11 cellular contexts compared by ENCODE assay signal in genomic region chr1:202056644-202057334, GRCh38. TPM values are rescaled to one million over a fixed set of nuclear protein-coding genes. Genes with fewer than 3 reads are reported as not detected.
DNase-seq lines count a peak whose midpoint lies in the region; ATAC-seq and TF ChIP-seq lines count a peak whose summit lies in the region.
"Had no signal": no experiment of that assay in that cellular context is flagged by ENCODE, and none has a peak within 500 bp of the region (broad histone marks: within the 10 kb centered on the region; RNA-seq: fewer than 3 reads in every experiment).

No MANE protein-coding gene starts in this region.

- ATAC-seq in GM19035 (IDR thresholded peaks at IDR 0.05; ENCODE audit: unreplicated experiment), result no peak

- CTCF ChIA-PET in mammary epithelial cell (lab: Charles Lee; ENCODE audit: low non-redundant PET), result no interaction called here

- no peaks in the 10 kb centered on the region for H3K36me3 Mint-ChIP-seq in nephron progenitor cell (ENCODE audit: low read depth)

- peak overlapping the region; percentile 32 for H3K27ac Mint-ChIP-seq in nephron progenitor cell

- H3K4me1 Mint-ChIP-seq in nephron progenitor cell, result peaks cover 21% of the 10 kb centered on the region

- peak overlapping the region; percentile 73 for H3K9ac ChIP-seq in mammary epithelial cell (ENCODE audit: insufficient read depth, low read length)

- no peak overlapping the region for H3K4me3 Mint-ChIP-seq in nephron progenitor cell

- H3K9me3 Mint-ChIP-seq in nephron progenitor cell, result no peaks in the 10 kb centered on the region

- H4K20me1 ChIP-seq in mammary epithelial cell (ENCODE audit: insufficient read depth, low read length), result no peaks in the 10 kb centered on the region

- no peaks in the 10 kb centered on the region for H3K27me3 ChIP-seq in mammary epithelial cell (ENCODE audit: insufficient read depth, low read length)

- in situ Hi-C loops in mammary epithelial cell (cut with MboI; ENCODE audit: low sequenced_read_pairs in 2 of 2), result no loop called here

- H3K79me2 ChIP-seq in mammary epithelial cell (ENCODE audit: insufficient read depth, low read length), result no peaks in the 10 kb centered on the region

- peak overlapping the region; percentile 92 for H3K27ac ChIP-seq in mammary epithelial cell (ENCODE audit: insufficient read depth, low read depth, low read length)
- H3K27ac ChIP-seq in coronary artery, result no peak overlapping the region

- dilution Hi-C loops in mammary epithelial cell (cut with HindIII; ENCODE audit: low sequenced_read_pairs), result loop anchor here (5.0 kb wide), 2 partner anchors 39 to 51 kb away; no protein-coding TSS in a partner anchor

- intact Hi-C loops in mammary epithelial cell (cut with micrococcal nuclease), result no loop called here

- DNase-seq in H4 (ENCODE audit: low spot score) (peak; percentile 91), NCI-H2171 (lab: John Stamatoyannopoulos, UW) (peak; percentile 84), mammary epithelial cell (peak; percentile 96), nephron progenitor cell (peak; percentile 17), coronary artery (ENCODE audit: low spot score) (no peak), GOT3 (lab: John Stamatoyannopoulos, UW) (no peak)
- DNase-seq in stimulated activated CD4-positive, alpha-beta T cell treated with anti-CD3 and anti-CD28 coated beads, Interleukin-2, amount 100 ng/mL, for 24 hours, result no peak
- DNase-seq: activated CD4-positive, alpha-beta T cell treated with anti-CD3 and anti-CD28 coated beads, Interleukin-2, amount 50 U/mL, for 4 hours; GDM1; H7 had no signal

- TF ChIP-seq CTCF in mammary epithelial cell (conservative IDR thresholded peaks at IDR 0.05 in 1 of 2, IDR thresholded peaks at IDR 0.05 in 1 of 2; ENCODE audit: extremely low read depth in 1 of 2, insufficient read depth in 1 of 2, low read depth in 1 of 2, low read length in 2 of 2) (no peak), nephron progenitor cell (IDR thresholded peaks at IDR 0.05) (no peak), coronary artery (IDR thresholded peaks at IDR 0.05) (no peak)

- H3K9me3 ChIP-seq in mammary epithelial cell (replicated peaks; ENCODE audit: insufficient read depth, low read length), result no peaks in the 10 kb centered on the region

- peaks cover 19% of the 10 kb centered on the region for H3K4me1 ChIP-seq in mammary epithelial cell (ENCODE audit: insufficient read depth, low read length)

- H3K27me3 Mint-ChIP-seq in nephron progenitor cell (ENCODE audit: low read depth, poor library complexity), result peaks cover 8% of the 10 kb centered on the region

- H3K4me3 ChIP-seq in mammary epithelial cell (replicated peaks in 1 of 3; ENCODE audit: insufficient read depth in 1 of 3, low read depth in 2 of 3, low read length in 3 of 3) (no peak overlapping the region), coronary artery (no peak overlapping the region)

- no TSS peak for BruUV-seq in mammary epithelial cell (replicated peaks; lab: Mats Ljungman, UMichigan)

- peak overlapping the region; percentile 54 for H3K4me2 ChIP-seq in mammary epithelial cell (ENCODE audit: insufficient read depth, low read depth, low read length)

- H3K36me3 ChIP-seq in mammary epithelial cell (ENCODE audit: insufficient read depth, low read length), result no peaks in the 10 kb centered on the region

- peak overlapping the region; percentile 84 for H2AFZ ChIP-seq in mammary epithelial cell (ENCODE audit: low read depth, low read length)

- WGBS in mammary epithelial cell (ENCODE audit: low coverage, missing lambda C conversion rate), result 32% methylated on average over 10 of the region's 17 CpGs

RNA-seq across cellular contexts. Expression of gene ELF3, which starts 46.4 kb away (rescaled TPM):
- total RNA-seq in H4 (2014; rRNA removed; shearing (Covaris generic)), result 1.9 and 4.5 TPM in 2 replicates
- 10 to 100 TPM in 1 of 2 donors, under 1 TPM in 1; 0.49 to 10.3 TPM for total RNA-seq in mammary epithelial cell
- polyA plus RNA-seq in mammary epithelial cell, result 2.4 TPM
- 12.4 TPM for polyA minus RNA-seq in mammary epithelial cell

Comparison
In these comparisons a context has a peak if more than half of its experiments do, and no peak if none do; other contexts are left out.
1. DNase-seq: peak in H4 (single experiment), NCI-H2171 (single experiment), mammary epithelial cell (single experiment) and nephron progenitor cell (single experiment); none in coronary artery (single experiment), GOT3 (single experiment) and stimulated activated CD4-positive, alpha-beta T cell treated with anti-CD3 and anti-CD28 coated beads, Interleukin-2, amount 100 ng/mL, for 24 hours (0 of 2).